8 cellular contexts compared by ENCODE assay signal in the genomic region with DNA sequence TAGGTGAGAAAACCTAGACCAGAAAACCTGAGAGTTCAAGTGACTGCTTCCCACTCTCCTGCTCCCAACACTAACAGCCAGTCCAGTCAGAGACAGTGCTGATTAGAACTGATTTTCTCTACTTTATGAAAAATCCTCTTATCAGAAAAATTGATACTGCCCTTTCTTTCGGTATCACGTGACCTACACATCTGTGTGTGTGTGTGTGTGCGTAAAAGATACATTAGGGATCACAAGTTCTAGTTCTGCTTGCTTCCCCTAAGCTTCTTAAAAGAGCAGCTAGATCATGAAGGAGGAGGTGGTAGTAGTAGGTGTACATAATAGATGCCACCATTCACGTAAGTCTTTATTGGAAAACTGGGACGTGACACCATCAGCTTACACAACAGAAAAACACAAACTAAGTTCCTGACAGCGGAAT. TPM values are rescaled to one million over a fixed set of nuclear protein-coding genes. Genes with fewer than 3 reads are reported as not detected.
DNase-seq lines count a peak whose midpoint lies in the region; ATAC-seq and TF ChIP-seq lines count a peak whose summit lies in the region.

No MANE protein-coding gene starts in this region.

- H3K9me3 ChIP-seq in naive thymus-derived CD4-positive, alpha-beta T cell (ENCODE audit: control insufficient read depth in 2 of 3, low read length in 3 of 3): no peaks in the 10 kb centered on the region

- peak overlapping the region; percentile 99 for H3K4me3 ChIP-seq in GM12865 (ENCODE audit: low read depth, low read length)
- H3K4me3 ChIP-seq in naive thymus-derived CD4-positive, alpha-beta T cell (ENCODE audit: low read length): peak overlapping the region; percentile 93

- intact Hi-C loops in naive thymus-derived CD4-positive, alpha-beta T cell (cut with micrococcal nuclease): loop anchor here (2.0 to 10.0 kb wide), 6 partner anchors 18 to 564 kb away; partner anchors contain the start of gene RBM43 (in 1 of the 2)

- peak overlapping the region; percentile 87 for H3K27ac Mint-ChIP-seq in central memory CD8-positive, alpha-beta T cell (ENCODE audit: low read depth)
- H3K27ac Mint-ChIP-seq in naive thymus-derived CD4-positive, alpha-beta T cell: peak overlapping the region in 6 of 9 donors; percentile 9 to 94 (median 92)

- H3K27me3 ChIP-seq in naive thymus-derived CD4-positive, alpha-beta T cell (ENCODE audit: control insufficient read depth in 2 of 2, insufficient read depth in 2 of 2, low read length in 2 of 2): no peaks in the 10 kb centered on the region

- CTCF ChIA-PET in naive thymus-derived CD4-positive, alpha-beta T cell (lab: Charles Lee): interaction anchor here (1.0 kb wide), 1 partner anchor 22 kb away, joined by 3 read pairs; no protein-coding TSS in a partner anchor

- no peaks in the 10 kb centered on the region for H3K27me3 Mint-ChIP-seq in central memory CD8-positive, alpha-beta T cell
- H3K27me3 Mint-ChIP-seq in naive thymus-derived CD4-positive, alpha-beta T cell: no peaks in the 10 kb centered on the region

- POLR2A ChIA-PET in naive thymus-derived CD4-positive, alpha-beta T cell (lab: Charles Lee): interaction anchor here (1.6 to 3.4 kb wide), 2 partner anchors 189 to 348 kb away, joined by 3 to 22 read pairs; no protein-coding TSS in a partner anchor

- peak overlapping the region; percentile 80 for H3K4me3 Mint-ChIP-seq in central memory CD8-positive, alpha-beta T cell
- H3K4me3 Mint-ChIP-seq in naive thymus-derived CD4-positive, alpha-beta T cell: peak overlapping the region; percentile 84 to 97 (median 92)

- no peaks in the 10 kb centered on the region for H3K9me3 Mint-ChIP-seq in central memory CD8-positive, alpha-beta T cell
- H3K9me3 Mint-ChIP-seq in naive thymus-derived CD4-positive, alpha-beta T cell: peaks cover 0 to 3% (median 0%) of the 10 kb centered on the region in 11 donors

- peaks cover 70% of the 10 kb centered on the region for H3K4me1 Mint-ChIP-seq in central memory CD8-positive, alpha-beta T cell
- peaks cover 43 to 65% (median 52%) of the 10 kb centered on the region in 7 donors for H3K4me1 Mint-ChIP-seq in naive thymus-derived CD4-positive, alpha-beta T cell

- ATAC-seq in central memory CD8-positive, alpha-beta T cell (replicated peaks; ENCODE audit: extremely low read depth, poor library complexity, severe bottlenecking): no peak
- ATAC-seq in naive thymus-derived CD4-positive, alpha-beta T cell: no peak
- no peak for ATAC-seq in HG02623 (IDR thresholded peaks at IDR 0.05; ENCODE audit: unreplicated experiment)

- DNase-seq in GM12865 (ENCODE audit: low read depth) (peak; percentile 33), NCI-H526 (lab: John Stamatoyannopoulos, UW) (peak; percentile 12 to 26), iPS-NIHi11 (ENCODE audit: low spot score) (no peak), NCI-H128 (lab: John Stamatoyannopoulos, UW; ENCODE audit: unreplicated experiment) (no peak), SW480 (ENCODE audit: low spot score) (no peak)
- no peak for DNase-seq in central memory CD8-positive, alpha-beta T cell (ENCODE audit: low spot score in 2 of 2)
- DNase-seq in naive thymus-derived CD4-positive, alpha-beta T cell: no peak

- peaks cover 18 to 26% of the 10 kb centered on the region in 2 donors for H3K4me1 ChIP-seq in naive thymus-derived CD4-positive, alpha-beta T cell (ENCODE audit: control insufficient read depth in 2 of 2, insufficient read depth in 2 of 2, low read length in 2 of 2)

- TF ChIP-seq CTCF in GM12865 (IDR thresholded peaks at IDR 0.05; ENCODE audit: insufficient read depth, low read depth, low read length, missing control alignments): no peak

- peaks cover 17% of the 10 kb centered on the region for H3K36me3 Mint-ChIP-seq in central memory CD8-positive, alpha-beta T cell (ENCODE audit: insufficient read depth)
- H3K36me3 Mint-ChIP-seq in naive thymus-derived CD4-positive, alpha-beta T cell: peaks cover 0 to 7% (median 0%) of the 10 kb centered on the region in 5 donors

- no peak overlapping the region for H3K27ac ChIP-seq in naive thymus-derived CD4-positive, alpha-beta T cell (ENCODE audit: low read depth, low read length)

- H3K36me3 ChIP-seq in naive thymus-derived CD4-positive, alpha-beta T cell (ENCODE audit: control insufficient read depth in 2 of 3, insufficient read depth in 3 of 3, low read length in 3 of 3): peaks cover 0 to 4% (median 0%) of the 10 kb centered on the region in 3 experiments

RNA-seq across cellular contexts. Expression of gene ARL5A, which starts 1.5 kb away (rescaled TPM):
- 10 to 100 TPM; 25.8 to 43.3 (median 32.3) TPM for total RNA-seq in naive thymus-derived CD4-positive, alpha-beta T cell
- polyA plus RNA-seq in naive thymus-derived CD4-positive, alpha-beta T cell: 10 to 100 TPM; 52.4 to 68.3 TPM

Comparison
In these comparisons a context has a peak if more than half of its experiments do, and no peak if none do; other contexts are left out.
1. DNase-seq: peak in GM12865 (single experiment) and NCI-H526 (2 of 2); none in central memory CD8-positive, alpha-beta T cell (0 of 2), naive thymus-derived CD4-positive, alpha-beta T cell (0 of 9), iPS-NIHi11 (single experiment), NCI-H128 (single experiment) and SW480 (single experiment).